In the genomic region with DNA sequence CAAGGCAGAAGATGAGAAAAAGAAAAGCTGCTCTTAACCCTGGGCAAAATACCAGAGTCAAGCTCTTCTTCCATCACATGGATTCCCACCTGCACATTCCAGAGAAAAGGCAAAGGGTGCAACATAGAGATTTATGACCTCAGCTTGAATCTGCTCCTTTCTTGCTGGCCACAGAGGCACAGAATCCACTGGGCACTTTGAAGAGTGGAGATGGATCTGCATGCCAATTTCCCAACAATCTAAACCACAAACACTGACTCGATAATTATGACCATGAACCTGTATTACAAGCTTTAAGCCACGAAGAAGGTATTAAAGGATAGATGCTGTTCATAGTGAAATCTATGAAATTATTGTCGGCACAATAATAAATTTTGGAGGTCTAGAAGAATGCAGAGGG, we compare ENCODE assay signal across 27 cellular contexts.
"Had no signal": no experiment of that assay in that cellular context is flagged by ENCODE, and none has a peak within 500 bp of the region (broad histone marks: within the 10 kb centered on the region; RNA-seq: fewer than 3 reads in every experiment).

No MANE protein-coding gene starts in this region.

- H3K9ac ChIP-seq: KMS-11 had no signal

- H3K27me3 ChIP-seq: Peyer's patch, SJSA1 had no signal

- ATAC-seq: activated naive CD4-positive, alpha-beta T cell treated with anti-CD3 and anti-CD28 coated beads, Interleukin-2, amount 50 U/mL, for 72 hours; activated naive CD8-positive, alpha-beta T cell treated with anti-CD3 and anti-CD28 coated beads, Interleukin-2, amount 50 U/mL, for 24 hours; activated T-cell treated with anti-CD3 and anti-CD28 coated beads, Interleukin-2, amount 50 U/mL, for 4 hours; SK-N-SH treated with all-trans-retinoic acid at 6 μM for 48 hours had no signal

- DNase-seq: activated B cell treated with CpG ODN at 0.5 μM for 24 hours; activated CD4-positive, alpha-beta memory T cell treated with anti-CD3 and anti-CD28 coated beads for 36 hours; activated CD4-positive, alpha-beta T cell treated with anti-CD3 and anti-CD28 coated beads for 1 hour; activated CD4-positive, alpha-beta T cell treated with anti-CD3 and anti-CD28 coated beads, Interleukin-2, amount 10 ng/mL, durations not matched to agents 7 days and 5 days; activated CD8-positive, alpha-beta memory T cell treated with anti-CD3 and anti-CD28 coated beads for 24 hours; activated effector memory CD4-positive, alpha-beta T cell treated with anti-CD3 and anti-CD28 coated beads, Interleukin-2, amount 50 U/mL, for 16 hours; activated naive CD4-positive, alpha-beta T cell treated with Interleukin-2 at 50 U/mL for 16 hours; activated naive CD8-positive, alpha-beta T cell treated with anti-CD3 and anti-CD28 coated beads, Interleukin-2, amount 50 U/mL, for 24 hours; activated T-cell treated with anti-CD3 and anti-CD28 coated beads, Interleukin-2, amount 50 U/mL, for 4 hours; amygdala; cerebellar nuclear complex; NCI-H1105 treated with DMSO at 0.1 percent for 48 hours; NCI-H1436 treated with DMSO at 0.1 percent for 48 hours; NCI-H187 treated with DMSO at 0.1 percent for 48 hours; NCI-H2081 treated with DMSO at 0.1 percent for 48 hours; NCI-H2171; NCI-H2227 treated with DMSO at 0.1 percent for 48 hours; NCI-H510A; NCI-H526 treated with DMSO at 0.1 percent for 48 hours; NCI-H82; Peyer's patch; SHP77; SW 1271 had no signal

- H3K36me3 ChIP-seq: Peyer's patch, SJSA1 had no signal

- H3K4me3 ChIP-seq: Peyer's patch, SJSA1 had no signal

- H3K4me2 ChIP-seq: KMS-11 had no signal

- H3K27ac ChIP-seq: KMS-11, Peyer's patch, SJSA1 had no signal

- H3K9me3 ChIP-seq: Peyer's patch had no signal

- H3K4me1 ChIP-seq: Peyer's patch, SJSA1 had no signal
